7 cellular contexts compared by ENCODE assay signal in the genomic region with DNA sequence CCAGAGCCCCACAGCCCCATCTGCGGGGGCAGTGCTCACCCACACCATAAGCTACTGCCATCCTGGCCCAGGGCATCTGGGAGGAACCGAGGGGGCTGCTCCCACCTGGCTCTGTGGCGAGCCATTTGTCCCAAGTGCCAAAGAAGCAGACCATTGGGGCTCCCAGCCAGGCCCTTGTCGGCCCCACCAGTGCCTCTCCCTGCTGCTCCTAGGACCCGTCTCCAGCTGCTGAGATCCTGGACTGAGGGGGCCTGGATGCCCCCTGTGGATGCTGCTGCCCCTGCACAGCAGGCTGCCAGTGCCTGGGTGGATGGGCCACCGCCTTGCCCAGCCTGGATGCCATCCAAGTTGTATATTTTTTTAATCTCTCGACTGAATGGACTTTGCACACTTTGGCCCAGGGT. TPM values are rescaled to one million over a fixed set of nuclear protein-coding genes. Genes with fewer than 3 reads are reported as not detected.
DNase-seq lines count a peak whose midpoint lies in the region; ATAC-seq and TF ChIP-seq lines count a peak whose summit lies in the region.
"Not testable (repeated sequence)": the region's sequence is repeated elsewhere in the genome, so short reads cannot be mapped to it uniquely, and the experiment has no call there.

No MANE protein-coding gene starts in this region.

- H3K18ac ChIP-seq in IMR-90 (ENCODE audit: low read depth, low read length), result not testable (repeated sequence)

- intact Hi-C loops in IMR-90 (cut with micrococcal nuclease); testis (cut with DNase I; ENCODE audit: low total_unique reads): not testable (repeated sequence)
- intact Hi-C loops in sigmoid colon (cut with DNase I), result loop anchor here (2.0 kb wide), 1 partner anchor 199 kb away; no protein-coding TSS in a partner anchor

- H3K4me3 Mint-ChIP-seq in endodermal cell, result not testable (repeated sequence)

- not testable (repeated sequence) for ATAC-seq in IMR-90 (ENCODE audit: low read depth)
- ATAC-seq in left lobe of liver, result peak; percentile 23

- not testable (repeated sequence) for DNase-seq in IMR-90; left lobe of liver (ENCODE audit: low spot score)
- peak; percentile 63 for DNase-seq in activated effector memory CD4-positive, alpha-beta T cell treated with anti-CD3 and anti-CD28 coated beads, Interleukin-2, amount 50 U/mL, for 16 hours
- DNase-seq in endodermal cell, result peak; percentile 39
- peak; percentile 55 for DNase-seq in sigmoid colon
- peak; percentile 6 for DNase-seq in testis

- H3K9me3 Mint-ChIP-seq in endodermal cell, result not testable (repeated sequence)

- TF ChIP-seq CTCF in IMR-90 (conservative IDR thresholded peaks at IDR 0.05; ENCODE audit: low read depth, low read length); endodermal cell (conservative IDR thresholded peaks at IDR 0.05); neutrophil (IDR thresholded peaks at IDR 0.05); sigmoid colon (IDR thresholded peaks at IDR 0.05); testis (IDR thresholded peaks at IDR 0.05): not testable (repeated sequence)

- H3K9me1 ChIP-seq in IMR-90 (ENCODE audit: insufficient read depth, low read length), result not testable (repeated sequence)

- H3K27ac ChIP-seq in IMR-90 (ENCODE audit: insufficient read depth, low read length); endodermal cell (ENCODE audit: low read depth, low read length); testis: not testable (repeated sequence)
- H3K27ac ChIP-seq in neutrophil (peak overlapping the region; percentile 61), sigmoid colon (peak overlapping the region in 1 of 4 donors; percentile 15)

- not testable (repeated sequence) for H2AK9ac ChIP-seq in IMR-90 (replicated peaks; ENCODE audit: low read depth, low read length, poor library complexity)

- not testable (repeated sequence) for H3K27me3 ChIP-seq in IMR-90 (ENCODE audit: control insufficient read depth, insufficient read depth, low read length); endodermal cell (ENCODE audit: control insufficient read depth, insufficient read depth, low read length, poor library complexity, severe bottlenecking); neutrophil; sigmoid colon; testis

- H3K23ac ChIP-seq in IMR-90 (ENCODE audit: low read depth, low read length), result not testable (repeated sequence)

- H3K36me3 ChIP-seq in IMR-90 (ENCODE audit: control insufficient read depth, insufficient read depth, low read length) (peaks cover 21% of the 10 kb centered on the region), neutrophil (peaks cover 64% of the 10 kb centered on the region), sigmoid colon (peaks cover 0 to 51% (median 2%) of the 10 kb centered on the region in 4 donors)
- H3K36me3 ChIP-seq in endodermal cell (ENCODE audit: control insufficient read depth, insufficient read depth, low read length); testis (ENCODE audit: low read depth, missing control alignments): not testable (repeated sequence)

- H4K8ac ChIP-seq in IMR-90 (ENCODE audit: low read depth in 2 of 2, low read length in 2 of 2), result not testable (repeated sequence)

- BruUV-seq in IMR-90 (replicated peaks; lab: Mats Ljungman, UMichigan), result TSS peak; percentile 71

- not testable (repeated sequence) for H2AFZ ChIP-seq in IMR-90 (replicated peaks; ENCODE audit: low read length, poor library complexity)

- H2BK15ac ChIP-seq in IMR-90 (ENCODE audit: low read depth, low read length), result not testable (repeated sequence)

- not testable (repeated sequence) for TF ChIP-seq RAD21 in IMR-90 (IDR thresholded peaks at IDR 0.05; ENCODE audit: low read length)

- H3K4me2 ChIP-seq in IMR-90 (ENCODE audit: low read depth, low read length), result not testable (repeated sequence)

- in situ Hi-C loops in IMR-90 (cut with MboI; ENCODE audit: low sequenced_read_pairs), result loop anchor here (25.0 kb wide), 1 partner anchor 473 kb away; no protein-coding TSS in a partner anchor

- H2BK120ac ChIP-seq in IMR-90 (ENCODE audit: low read depth, low read length), result not testable (repeated sequence)

- H4K5ac ChIP-seq in IMR-90 (ENCODE audit: low read depth, low read length), result not testable (repeated sequence)

- H3K56ac ChIP-seq in IMR-90 (ENCODE audit: extremely low read depth, insufficient read depth, low read length), result not testable (repeated sequence)

- H3K4me1 ChIP-seq in IMR-90 (ENCODE audit: control insufficient read depth, insufficient read depth, low read length); endodermal cell (ENCODE audit: control insufficient read depth, insufficient read depth, low read length); neutrophil (ENCODE audit: control insufficient read depth in 1 of 2, insufficient read depth in 1 of 2, low read depth in 1 of 2, low read length in 1 of 2); sigmoid colon: not testable (repeated sequence)
- H3K4me1 ChIP-seq in testis, result peaks cover 12% of the 10 kb centered on the region

- dilution Hi-C loops in IMR-90 (cut with HindIII; ENCODE audit: low sequenced_read_pairs, unreplicated experiment), result not testable (repeated sequence)

- H2BK20ac ChIP-seq in IMR-90 (ENCODE audit: low read depth, low read length), result not testable (repeated sequence)

- 93% methylated on average over 2 of the region's 7 CpGs; no CpG with 5 or more reads in 1 of the 2 experiments for WGBS in IMR-90 (ENCODE audit: extremely low coverage in 2 of 2, insufficient read length in 1 of 2), 2 experiments
- WGBS in endodermal cell (ENCODE audit: insufficient coverage in 1 of 2, insufficient read length in 1 of 2), 2 experiments, result 93% methylated on average over 3 to 5 of the region's 7 CpGs
- 34 to 77% methylated on average over 7 of the region's 7 CpGs for WGBS in sigmoid colon, 2 donors
- WGBS in testis, 2 donors, result 44 to 79% methylated on average over 3 to 7 of the region's 7 CpGs

- H3K9me3 ChIP-seq in IMR-90 (ENCODE audit: control insufficient read depth, insufficient read depth, low read length); endodermal cell (ENCODE audit: control insufficient read depth, low read length); neutrophil; sigmoid colon; testis: not testable (repeated sequence)

- not testable (repeated sequence) for H3K4me1 Mint-ChIP-seq in endodermal cell

- H2AK5ac ChIP-seq in IMR-90 (ENCODE audit: low read depth, low read length), result not testable (repeated sequence)

- H3K9ac ChIP-seq in IMR-90 (ENCODE audit: low read depth, low read length); endodermal cell (ENCODE audit: extremely low read depth, low read length, poor library complexity, severe bottlenecking): not testable (repeated sequence)

- H3K4ac ChIP-seq in IMR-90 (ENCODE audit: low read depth, low read length), result not testable (repeated sequence)

- H4K91ac ChIP-seq in IMR-90 (ENCODE audit: insufficient read depth, low read depth, low read length), result not testable (repeated sequence)

- not testable (repeated sequence) for H3K27ac Mint-ChIP-seq in endodermal cell

- not testable (repeated sequence) for H3K14ac ChIP-seq in IMR-90 (replicated peaks; ENCODE audit: low read depth, low read length)

- not testable (repeated sequence) for H4K20me1 ChIP-seq in IMR-90 (ENCODE audit: insufficient read depth, low read length)

- not testable (repeated sequence) for H3K4me3 ChIP-seq in IMR-90 (ENCODE audit: insufficient read depth, low read depth, low read length); endodermal cell (ENCODE audit: low read length); neutrophil (ENCODE audit: low read depth in 1 of 2, low read length in 1 of 2); sigmoid colon; testis

- not testable (repeated sequence) for TF ChIP-seq EP300 in sigmoid colon (IDR thresholded peaks at IDR 0.05)

- not testable (repeated sequence) for TF ChIP-seq POLR2A in IMR-90 (IDR thresholded peaks at IDR 0.05; ENCODE audit: low read depth, low read length); sigmoid colon (IDR thresholded peaks at IDR 0.05); testis (IDR thresholded peaks at IDR 0.05)

- H2BK5ac ChIP-seq in IMR-90 (ENCODE audit: low read depth, low read length, poor library complexity, severe bottlenecking), result not testable (repeated sequence)

- not testable (repeated sequence) for H3K79me1 ChIP-seq in IMR-90 (ENCODE audit: low read depth in 1 of 2, low read length in 2 of 2)

- peaks cover 14% of the 10 kb centered on the region for H3K27me3 Mint-ChIP-seq in endodermal cell (ENCODE audit: insufficient read depth)

- POLR2A ChIA-PET in IMR-90 (lab: Charles Lee; ENCODE audit: unreplicated experiment), result not testable (repeated sequence)

- CTCF ChIA-PET in IMR-90 (lab: Yijun Ruan, JAX), result not testable (repeated sequence)

- H3K36me3 Mint-ChIP-seq in endodermal cell (ENCODE audit: low read depth), result not testable (repeated sequence)

RNA-seq across cellular contexts. Expression of gene MAP2K3, which starts 29.8 kb away (rescaled TPM):
- total RNA-seq in IMR-90 (2012; rRNA removed), result 23.5 and 25.0 TPM in 2 replicates
- 72.6 and 82.2 TPM in 2 replicates for polyA plus RNA-seq in IMR-90 (2012; rRNA removed)
- 80.0 and 96.7 TPM in 2 replicates for polyA plus RNA-seq in IMR-90 (2012; cell fraction: cytosol; rRNA removed)
- 106 and 189 TPM in 2 replicates for polyA plus RNA-seq in IMR-90 (2012; cell fraction: nucleus; rRNA removed; ENCODE audit: low replicate concordance)
- total RNA-seq in endodermal cell, result 10 to 100 TPM; 31.6 to 37.6 TPM
- polyA plus RNA-seq in endodermal cell (2013, experiment 1 of 2), result 18.6 TPM
- 17.7 TPM for polyA plus RNA-seq in endodermal cell (2013, experiment 2 of 2)
- total RNA-seq in left lobe of liver, result 71.5 TPM
- 10 to 100 TPM in 3 of 4 donors, 1 to 10 TPM in 1; 9.5 to 23.3 (median 13.3) TPM for total RNA-seq in sigmoid colon
- polyA plus RNA-seq in sigmoid colon, result 10 to 100 TPM; 43.8 to 59.1 (median 54.8) TPM
- 10 to 100 TPM; 13.5 to 17.5 TPM for total RNA-seq in testis
- polyA plus RNA-seq in testis (ENCODE audit: insufficient read depth, low read depth, low replicate concordance), result 15.4 TPM
